ENCODE assay signal across 6 cellular contexts in the genomic region with DNA sequence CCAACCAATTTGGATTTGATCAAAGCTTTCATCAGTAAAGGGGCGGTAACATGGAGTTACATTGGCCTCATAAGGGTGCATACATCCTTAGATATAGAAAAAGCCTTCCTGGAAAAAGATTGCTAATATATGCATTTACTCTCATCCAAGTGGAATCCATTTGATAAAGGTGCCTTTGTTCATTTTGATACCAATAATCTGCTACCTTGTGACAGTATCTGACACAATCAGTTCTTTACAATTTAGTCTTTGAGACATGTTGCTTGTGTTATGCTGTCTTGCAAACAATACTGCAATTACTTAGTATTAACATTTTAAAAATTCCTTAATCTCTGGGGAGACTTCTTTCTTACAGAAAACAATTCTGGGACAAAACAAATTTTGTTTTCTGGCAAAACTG.
"Had no signal": no experiment of that assay in that cellular context is flagged by ENCODE, and none has a peak within 500 bp of the region (broad histone marks: within the 10 kb centered on the region; RNA-seq: fewer than 3 reads in every experiment).

No MANE protein-coding gene starts in this region.

- DNase-seq: H9, HCEC 1CT, IMR-90, KG1 had no signal

- ATAC-seq: GM23338, K562 had no signal

- H3K4me3 Mint-ChIP-seq: GM23338, H9 had no signal

- H3K9me3 Mint-ChIP-seq: GM23338, H9 had no signal

- H3K27ac Mint-ChIP-seq: GM23338, H9 had no signal
